ENCODE assay signal across 8 cellular contexts in the genomic region with DNA sequence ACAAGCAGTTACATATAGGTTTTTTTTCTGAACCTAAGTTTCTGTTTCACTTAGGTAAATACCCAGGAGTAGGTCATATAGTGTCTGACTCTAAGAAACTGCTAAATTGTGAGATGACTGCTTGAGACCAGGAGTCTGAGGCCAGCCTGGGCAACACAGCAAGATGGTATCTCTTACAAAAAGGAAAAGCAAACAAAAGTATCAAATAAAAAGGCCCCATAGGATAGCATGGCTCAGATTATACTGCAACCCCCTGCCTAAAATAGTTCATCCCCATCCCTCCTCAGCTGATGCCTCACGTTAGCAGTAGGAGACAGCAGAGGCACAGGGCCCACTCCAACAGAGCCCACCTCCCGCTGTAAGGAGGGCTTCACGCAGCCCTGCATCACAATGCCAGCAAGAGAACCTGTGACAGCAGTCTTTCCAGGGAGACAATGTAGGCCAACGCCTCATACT.
A peak's percentile ranks its signal among the peaks of the same experiment; 100 is the strongest.
DNase-seq lines count a peak whose midpoint lies in the region; ATAC-seq and TF ChIP-seq lines count a peak whose summit lies in the region.

No MANE protein-coding gene starts in this region.

- POLR2A ChIA-PET in CD8-positive, alpha-beta memory T cell (lab: Charles Lee) = interaction anchor here (0.6 kb wide), 1 partner anchor 18 kb away, joined by 4 read pairs; no protein-coding TSS in a partner anchor

- TF ChIP-seq POLR2A in body of pancreas (IDR thresholded peaks at IDR 0.05) = no peak

- H3K4me3 Mint-ChIP-seq in CD8-positive, alpha-beta memory T cell = peak overlapping the region in 6 of 7 donors; percentile 7 to 52 (median 33)
- peak overlapping the region; percentile 33 for H3K4me3 Mint-ChIP-seq in activated T-cell treated with anti-CD3 and anti-CD28 coated beads, Interleukin-2, amount 50 U/mL, for 4 hours

- CTCF ChIA-PET in CD8-positive, alpha-beta memory T cell (lab: Charles Lee) = no interaction called here

- no peaks in the 10 kb centered on the region for H3K27me3 Mint-ChIP-seq in CD8-positive, alpha-beta memory T cell
- H3K27me3 Mint-ChIP-seq in activated T-cell treated with anti-CD3 and anti-CD28 coated beads, Interleukin-2, amount 50 U/mL, for 4 hours (ENCODE audit: low read depth) = no peaks in the 10 kb centered on the region

- intact Hi-C loops in body of pancreas (cut with DNase I) = no loop called here

- H3K27ac ChIP-seq in CD8-positive, alpha-beta memory T cell (ENCODE audit: low read depth, low read length) = no peak overlapping the region
- H3K27ac ChIP-seq in body of pancreas = no peak overlapping the region

- H3K4me3 ChIP-seq in CD8-positive, alpha-beta memory T cell (ENCODE audit: low read length) = no peak overlapping the region
- no peak overlapping the region for H3K4me3 ChIP-seq in body of pancreas

- H3K36me3 ChIP-seq in CD8-positive, alpha-beta memory T cell (ENCODE audit: insufficient read depth, low read length) = no peaks in the 10 kb centered on the region
- H3K36me3 ChIP-seq in body of pancreas (replicated peaks in 1 of 2; ENCODE audit: insufficient read depth in 1 of 2, low read depth in 2 of 2) = no peaks in the 10 kb centered on the region

- H3K27me3 ChIP-seq in CD8-positive, alpha-beta memory T cell (ENCODE audit: insufficient read depth, low read length, poor library complexity, severe bottlenecking) = no peaks in the 10 kb centered on the region
- no peaks in the 10 kb centered on the region for H3K27me3 ChIP-seq in body of pancreas

- ATAC-seq in GM19351 (IDR thresholded peaks at IDR 0.05; ENCODE audit: unreplicated experiment) = peak; percentile 96
- ATAC-seq in HG03025 (IDR thresholded peaks at IDR 0.05; ENCODE audit: low FRiP score, unreplicated experiment) = peak; percentile 87
- peak; percentile 89 for ATAC-seq in activated T-cell treated with anti-CD3 and anti-CD28 coated beads, Interleukin-2, amount 50 U/mL, for 4 hours
- ATAC-seq in body of pancreas = no peak

- peaks cover 53 to 76% (median 58%) of the 10 kb centered on the region in 3 donors for H3K4me1 Mint-ChIP-seq in CD8-positive, alpha-beta memory T cell
- peaks cover 53% of the 10 kb centered on the region for H3K4me1 Mint-ChIP-seq in activated T-cell treated with anti-CD3 and anti-CD28 coated beads, Interleukin-2, amount 50 U/mL, for 4 hours (ENCODE audit: low read depth)

- no peak for DNase-seq in CD8-positive, alpha-beta memory T cell
- no peak for DNase-seq in activated T-cell treated with anti-CD3 and anti-CD28 coated beads, Interleukin-2, amount 50 U/mL, for 4 hours
- no peak for DNase-seq in middle frontal gyrus (ENCODE audit: extremely low spot score, low spot score)
- DNase-seq in DMS79 (lab: John Stamatoyannopoulos, UW) = no peak
- no peak for DNase-seq in body of pancreas
- DNase-seq in DMS79 treated with DMSO at 0.1 percent for 48 hours (lab: John Stamatoyannopoulos, UW) = no peak

- peaks cover 0 to 3% (median 0%) of the 10 kb centered on the region in 5 donors for H3K9me3 Mint-ChIP-seq in CD8-positive, alpha-beta memory T cell
- H3K9me3 Mint-ChIP-seq in activated T-cell treated with anti-CD3 and anti-CD28 coated beads, Interleukin-2, amount 50 U/mL, for 4 hours = peaks cover 4% of the 10 kb centered on the region

- WGBS in body of pancreas, 2 donors = 50 to 91% methylated on average over 1 to 4 of the region's 4 CpGs

- H3K9me3 ChIP-seq in CD8-positive, alpha-beta memory T cell (ENCODE audit: low read length) = no peaks in the 10 kb centered on the region
- H3K9me3 ChIP-seq in body of pancreas = no peaks in the 10 kb centered on the region

- TF ChIP-seq CTCF in body of pancreas (IDR thresholded peaks at IDR 0.05) = no peak

- peaks cover 22% of the 10 kb centered on the region for H3K4me1 ChIP-seq in CD8-positive, alpha-beta memory T cell (ENCODE audit: insufficient read depth, low read length)
- H3K4me1 ChIP-seq in body of pancreas = no peaks in the 10 kb centered on the region

- H3K27ac Mint-ChIP-seq in CD8-positive, alpha-beta memory T cell = peak overlapping the region; percentile 35 to 96 (median 76)

- H3K36me3 Mint-ChIP-seq in CD8-positive, alpha-beta memory T cell = peaks cover 0 to 7% (median 0%) of the 10 kb centered on the region in 3 donors
- H3K36me3 Mint-ChIP-seq in activated T-cell treated with anti-CD3 and anti-CD28 coated beads, Interleukin-2, amount 50 U/mL, for 4 hours (ENCODE audit: insufficient read depth) = peaks cover 4% of the 10 kb centered on the region
